In the genomic region with DNA sequence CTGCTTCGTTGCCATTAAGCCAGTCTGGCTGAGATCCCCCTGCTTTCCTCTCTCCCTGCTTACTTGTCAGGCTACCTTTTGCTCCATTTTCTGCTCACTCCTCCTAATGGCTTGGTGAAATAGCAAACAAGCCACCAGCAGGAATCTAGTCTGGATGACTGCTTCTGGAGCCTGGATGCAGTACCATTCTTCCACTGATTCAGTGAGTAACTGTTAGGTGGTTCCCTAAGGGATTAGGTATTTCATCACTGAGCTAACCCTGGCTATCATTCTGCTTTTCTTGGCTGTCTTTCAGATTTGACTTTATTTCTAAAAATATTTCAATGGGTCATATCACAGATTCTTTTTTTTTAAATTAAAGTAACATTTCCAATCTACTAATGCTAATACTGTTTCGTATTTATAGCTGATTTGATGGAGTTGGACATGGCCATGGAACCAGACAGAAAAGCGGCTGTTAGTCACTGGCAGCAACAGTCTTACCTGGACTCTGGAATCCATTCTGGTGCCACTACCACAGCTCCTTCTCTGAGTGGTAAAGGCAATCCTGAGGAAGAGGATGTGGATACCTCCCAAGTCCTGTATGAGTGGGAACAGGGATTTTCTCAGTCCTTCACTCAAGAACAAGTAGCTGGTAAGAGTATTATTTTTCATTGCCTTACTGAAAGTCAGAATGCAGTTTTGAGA, we compare ENCODE assay signal across 9 cellular contexts. TPM values are rescaled to one million over a fixed set of nuclear protein-coding genes. Genes with fewer than 3 reads are reported as not detected.
DNase-seq lines count a peak whose midpoint lies in the region; ATAC-seq lines count a peak whose summit lies in the region.
"Had no signal": no experiment of that assay in that cellular context is flagged by ENCODE, and none has a peak within 500 bp of the region (broad histone marks: within the 10 kb centered on the region; RNA-seq: fewer than 3 reads in every experiment).

No MANE protein-coding gene starts in this region.

- peaks cover 15 to 32% of the 10 kb centered on the region in 2 donors for H3K36me3 Mint-ChIP-seq in activated T-cell treated with anti-CD3 and anti-CD28 coated beads, Interleukin-2, amount 50 U/mL, for 72 hours (ENCODE audit: insufficient read depth in 2 of 2)

- no peak for DNase-seq in activated T-cell treated with anti-CD3 and anti-CD28 coated beads, Interleukin-2, amount 50 U/mL, for 72 hours
- DNase-seq in activated T-cell treated with anti-CD3 and anti-CD28 coated beads, Interleukin-2, amount 50 U/mL, for 48 hours: no peak
- peak; percentile 71 for DNase-seq in brain pericyte (ENCODE audit: low read depth, low spot score)
- no peak for DNase-seq in left ventricle myocardium superior
- DNase-seq in stromal cell of bone marrow (ENCODE audit: low read depth): peak; percentile 88
- DNase-seq in effector CD8-positive, alpha-beta T cell (lab: John Stamatoyannopoulos, UW): no peak
- no peak for DNase-seq in DMS79 treated with DMSO at 0.1 percent for 48 hours (lab: John Stamatoyannopoulos, UW)
- DNase-seq: naive B cell had no signal

- no peak for ATAC-seq in activated T-cell treated with anti-CD3 and anti-CD28 coated beads, Interleukin-2, amount 50 U/mL, for 72 hours (replicated peaks in 1 of 2)
- peak; percentile 95 for ATAC-seq in left ventricle myocardium superior
- ATAC-seq in HG03196 (IDR thresholded peaks at IDR 0.05; ENCODE audit: unreplicated experiment): no peak

- intact Hi-C loops in left ventricle myocardium superior (cut with micrococcal nuclease): no loop called here

- H3K27ac Mint-ChIP-seq in activated T-cell treated with anti-CD3 and anti-CD28 coated beads, Interleukin-2, amount 50 U/mL, for 72 hours: peak overlapping the region; percentile 75

- H3K9me3 Mint-ChIP-seq in activated T-cell treated with anti-CD3 and anti-CD28 coated beads, Interleukin-2, amount 50 U/mL, for 72 hours: no peaks in the 10 kb centered on the region
- H3K9me3 Mint-ChIP-seq: naive B cell had no signal

- H3K4me1 Mint-ChIP-seq in activated T-cell treated with anti-CD3 and anti-CD28 coated beads, Interleukin-2, amount 50 U/mL, for 72 hours (ENCODE audit: low read depth): peaks cover 35% of the 10 kb centered on the region

- H3K27me3 Mint-ChIP-seq in activated T-cell treated with anti-CD3 and anti-CD28 coated beads, Interleukin-2, amount 50 U/mL, for 72 hours (ENCODE audit: low read depth): no peaks in the 10 kb centered on the region
- H3K27me3 Mint-ChIP-seq: naive B cell had no signal

- H3K4me3 Mint-ChIP-seq in activated T-cell treated with anti-CD3 and anti-CD28 coated beads, Interleukin-2, amount 50 U/mL, for 72 hours: no peak overlapping the region
- H3K4me3 Mint-ChIP-seq: naive B cell had no signal

RNA-seq across cellular contexts. Expression of gene CTNNB1, which starts 25.0 kb away (rescaled TPM):
- 100 to 1,000 TPM in 1 of 2 donors, 10 to 100 TPM in 1; 93.3 to 137 TPM for total RNA-seq in activated T-cell treated with anti-CD3 and anti-CD28 coated beads, Interleukin-2, amount 50 U/mL, for 72 hours
- 145 TPM for total RNA-seq in left ventricle myocardium superior

Comparison
In these comparisons a context has a peak if more than half of its experiments do, and no peak if none do; other contexts are left out.
1. DNase-seq: peak in brain pericyte (single experiment) and stromal cell of bone marrow (single experiment); none in activated T-cell treated with anti-CD3 and anti-CD28 coated beads, Interleukin-2, amount 50 U/mL, for 72 hours (0 of 2), activated T-cell treated with anti-CD3 and anti-CD28 coated beads, Interleukin-2, amount 50 U/mL, for 48 hours (0 of 2), left ventricle myocardium superior (single experiment), effector CD8-positive, alpha-beta T cell (single experiment) and DMS79 treated with DMSO at 0.1 percent for 48 hours (single experiment).